ENCODE assay signal across 10 cellular contexts in the genomic region with DNA sequence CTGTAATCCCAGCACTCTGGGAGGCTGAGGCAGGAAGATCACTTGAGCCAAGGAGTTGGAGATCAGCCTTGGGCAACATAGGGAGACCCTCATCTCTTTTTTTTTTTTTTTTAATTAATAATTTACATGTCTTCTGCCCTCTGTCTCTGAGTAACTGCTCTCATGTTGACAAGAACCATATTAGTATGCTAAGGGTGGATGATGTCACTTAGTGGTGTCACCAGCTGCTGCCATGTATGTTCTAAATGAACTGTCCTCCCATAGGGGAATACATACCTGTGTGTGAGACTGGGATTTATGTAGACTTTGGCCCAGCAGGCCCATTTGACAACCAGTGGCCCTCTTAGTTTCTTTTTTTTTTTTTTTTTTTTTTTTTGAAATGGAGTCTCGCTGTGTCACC.
"Had no signal": no experiment of that assay in that cellular context is flagged by ENCODE, and none has a peak within 500 bp of the region (broad histone marks: within the 10 kb centered on the region; RNA-seq: fewer than 3 reads in every experiment).

No MANE protein-coding gene starts in this region.

- DNase-seq: activated effector memory CD4-positive, alpha-beta T cell treated with anti-CD3 and anti-CD28 coated beads, Interleukin-2, amount 50 U/mL, for 16 hours; esophagus squamous epithelium; islet precursor cell; left lung; stimulated activated CD4-positive, alpha-beta T cell treated with anti-CD3 and anti-CD28 coated beads, Interleukin-4, amount 100 ng/mL, for 1 hour; stimulated activated CD8-positive, alpha-beta memory T cell treated with anti-CD3 and anti-CD28 coated beads, Interleukin-4, amount 100 ng/mL, for 48 hours; SW 1271 had no signal

- H3K27ac Mint-ChIP-seq: nephron; T-helper 2 cell treated with Interferon-gamma antibody and Interleukin-4, amounts not matched to agents 5 μg/mL and 100 μg/mL, for 36 hours had no signal

- H3K9me3 ChIP-seq: esophagus squamous epithelium, left lung had no signal

- H3K27ac ChIP-seq: cardiac muscle cell, esophagus squamous epithelium, left lung had no signal

- H3K4me3 Mint-ChIP-seq: nephron; T-helper 2 cell treated with Interferon-gamma antibody and Interleukin-4, amounts not matched to agents 5 μg/mL and 100 μg/mL, for 36 hours had no signal

- H3K27me3 ChIP-seq: cardiac muscle cell, esophagus squamous epithelium, left lung had no signal

- H3K36me3 ChIP-seq: cardiac muscle cell had no signal

- H3K4me3 ChIP-seq: cardiac muscle cell, esophagus squamous epithelium, left lung had no signal

- ATAC-seq: left lung had no signal

- H3K9me3 Mint-ChIP-seq: nephron; T-helper 2 cell treated with Interferon-gamma antibody and Interleukin-4, amounts not matched to agents 5 μg/mL and 100 μg/mL, for 36 hours had no signal
